Comparison of ENCODE assay signal across 9 cellular contexts in the genomic region with DNA sequence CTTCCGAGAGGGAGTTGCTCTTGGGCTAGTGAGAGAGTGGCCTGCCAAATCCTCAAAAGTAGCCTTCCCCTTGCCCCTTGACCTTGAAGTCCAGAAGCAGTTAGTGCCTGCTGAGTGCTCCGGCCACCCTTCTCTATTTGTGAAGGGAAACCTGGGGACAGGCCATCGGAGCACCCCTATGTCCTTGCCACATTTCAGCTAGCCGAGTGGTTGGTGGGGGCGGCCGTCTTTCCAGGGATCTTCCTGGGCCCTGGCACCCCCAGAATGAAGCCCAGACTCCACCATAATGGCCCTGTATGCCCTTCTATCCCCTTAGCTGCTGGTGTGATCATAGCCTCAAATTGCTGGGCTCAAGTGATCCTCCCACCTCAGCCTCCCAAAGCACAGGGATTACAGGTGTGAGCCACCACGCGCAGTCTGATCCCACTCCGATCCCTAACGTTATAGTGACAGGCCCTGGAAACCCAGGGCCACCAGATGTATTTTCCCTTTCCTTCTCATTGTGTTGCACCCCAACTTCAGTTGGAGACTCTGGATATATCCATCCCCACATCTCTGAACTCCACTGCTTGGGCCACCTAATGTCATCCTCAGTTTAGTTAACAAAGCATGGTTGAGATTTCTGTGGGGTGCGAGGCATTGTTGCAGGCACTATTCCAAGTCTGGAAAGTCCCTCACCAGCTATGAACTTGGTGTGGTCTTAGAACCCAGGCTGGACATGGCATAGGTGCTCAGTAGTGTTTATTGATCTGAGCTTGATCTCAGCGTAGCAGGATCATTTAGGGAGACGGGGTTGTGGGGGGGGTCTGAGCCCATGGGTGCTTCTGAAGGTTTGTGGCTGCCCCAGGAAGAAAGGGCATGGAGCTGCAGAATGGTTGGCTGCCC. TPM values are rescaled to one million over a fixed set of nuclear protein-coding genes. Genes with fewer than 3 reads are reported as not detected.
A peak's percentile ranks its signal among the peaks of the same experiment; 100 is the strongest.
DNase-seq lines count a peak whose midpoint lies in the region; ATAC-seq, FAIRE-seq and TF ChIP-seq lines count a peak whose summit lies in the region.
"Had no signal": no experiment of that assay in that cellular context is flagged by ENCODE, and none has a peak within 500 bp of the region (broad histone marks: within the 10 kb centered on the region; RNA-seq: fewer than 3 reads in every experiment).

No MANE protein-coding gene starts in this region.

- RAD21 ChIA-PET in GM12878 (lab: Charles Lee; ENCODE audit: unreplicated experiment), result interaction anchor here (0.9 to 21.4 kb wide), 9 partner anchors 9 to 143 kb away, joined by 3 to 412 read pairs (median 6); no protein-coding TSS in a partner anchor

- no peak for TF ChIP-seq RAD21 in GM12878 (IDR thresholded peaks at IDR 0.05; ENCODE audit: insufficient read depth, low read depth, low read length)

- H3K27ac Mint-ChIP-seq in activated CD8-positive, alpha-beta memory T cell treated with anti-CD3 and anti-CD28 coated beads, Interleukin-2, amount 10 ng/mL, durations not matched to agents 7 days and 5 days, result peak overlapping the region; percentile 94

- H3K36me3 ChIP-seq in GM12878 (ENCODE audit: control insufficient read depth in 2 of 2, insufficient read depth in 2 of 2, low read length in 1 of 2) (no peaks in the 10 kb centered on the region), tibial nerve (no peaks in the 10 kb centered on the region)

- H3K4me3 ChIP-seq in GM12878 (peak overlapping the region; percentile 92), lower leg skin (ENCODE audit: low read depth, poor library complexity, severe bottlenecking) (peak overlapping the region; percentile 89), tibial nerve (peak overlapping the region; percentile 70 to 97 (median 94))

- H3K4me2 ChIP-seq in GM12878 (ENCODE audit: control insufficient read depth, insufficient read depth), result peak overlapping the region; percentile 90

- H3K36me3 Mint-ChIP-seq in activated CD8-positive, alpha-beta memory T cell treated with anti-CD3 and anti-CD28 coated beads, Interleukin-2, amount 10 ng/mL, durations not matched to agents 7 days and 5 days, result peaks cover 23% of the 10 kb centered on the region

- ATAC-seq in activated CD8-positive, alpha-beta memory T cell treated with anti-CD3 and anti-CD28 coated beads, Interleukin-2, amount 10 ng/mL, durations not matched to agents 7 days and 5 days, result no peak
- no peak; the same call in 2 of the 3 replicates for ATAC-seq in GM12878
- ATAC-seq in HG02678 (IDR thresholded peaks at IDR 0.05; ENCODE audit: unreplicated experiment), result no peak

- peak overlapping the region; percentile 86 for H3K9ac ChIP-seq in GM12878 (ENCODE audit: control insufficient read depth, insufficient read depth, low read length)

- peaks cover 58% of the 10 kb centered on the region for H3K79me2 ChIP-seq in GM12878 (ENCODE audit: control insufficient read depth, insufficient read depth, low read length)

- in situ Hi-C loops in GM12878 (cut with MboI), result no loop called here

- SMC1A ChIA-PET in GM12878 (lab: Charles Lee; ENCODE audit: uncharacterized antibody, unreplicated experiment), result interaction anchor here (1.1 to 36.0 kb wide), 8 partner anchors 9 to 143 kb away, joined by 3 to 1038 read pairs (median 5); no protein-coding TSS in a partner anchor

- H3K27me3 ChIP-seq in GM12878 (replicated peaks in 1 of 2; ENCODE audit: control insufficient read depth in 2 of 2, insufficient read depth in 2 of 2, low read length in 1 of 2) (no peaks in the 10 kb centered on the region), tibial nerve (no peaks in the 10 kb centered on the region)

- H3K9me3 ChIP-seq in GM12878 (replicated peaks; ENCODE audit: control insufficient read depth, insufficient read depth, low read length), result peaks cover 3% of the 10 kb centered on the region; the same call in 1 of the 3 replicates
- peaks cover 0 to 4% (median 0%) of the 10 kb centered on the region in 4 donors for H3K9me3 ChIP-seq in tibial nerve

- H3K9me3 Mint-ChIP-seq in activated CD8-positive, alpha-beta memory T cell treated with anti-CD3 and anti-CD28 coated beads, Interleukin-2, amount 10 ng/mL, durations not matched to agents 7 days and 5 days (ENCODE audit: low read depth), result no peaks in the 10 kb centered on the region

- no peaks in the 10 kb centered on the region for H3K27me3 Mint-ChIP-seq in activated CD8-positive, alpha-beta memory T cell treated with anti-CD3 and anti-CD28 coated beads, Interleukin-2, amount 10 ng/mL, durations not matched to agents 7 days and 5 days

- CTCF ChIA-PET in activated CD8-positive, alpha-beta memory T cell treated with anti-CD3 and anti-CD28 coated beads, Interleukin-2, amount 10 ng/mL, durations not matched to agents 7 days and 5 days (lab: Charles Lee), result interaction anchor here (1.0 to 22.0 kb wide), 6 partner anchors 8 to 46 kb away, joined by 3 to 378 read pairs (median 42); no protein-coding TSS in a partner anchor
- CTCF ChIA-PET in GM12878 (lab: Yijun Ruan, JAX), result interaction anchor here (1.0 to 21.5 kb wide), 8 partner anchors 11 to 78 kb away, joined by 4 to 402 read pairs (median 8); no protein-coding TSS in a partner anchor

- peak overlapping the region; percentile 92 for H3K4me3 Mint-ChIP-seq in activated CD8-positive, alpha-beta memory T cell treated with anti-CD3 and anti-CD28 coated beads, Interleukin-2, amount 10 ng/mL, durations not matched to agents 7 days and 5 days

- H4K20me1 ChIP-seq in GM12878 (ENCODE audit: control insufficient read depth, insufficient read depth), result no peaks in the 10 kb centered on the region; the same call in 1 of the 2 replicates

- TF ChIP-seq POLR2A in GM12878 (IDR thresholded peaks at IDR 0.05; ENCODE audit: low read depth, low read length), result no peak
- no peak for TF ChIP-seq POLR2A in lower leg skin (IDR thresholded peaks at IDR 0.05)
- TF ChIP-seq POLR2A in tibial nerve (IDR thresholded peaks at IDR 0.05), result no peak

- WGBS in GM12878 (ENCODE audit: insufficient coverage, insufficient replicate concordance, low lambda C conversion rate, missing lambda C conversion rate), result 69% methylated on average over 13 of the region's 13 CpGs
- WGBS in lower leg skin, 2 donors, result 54 to 57% methylated on average over 11 to 13 of the region's 13 CpGs
- WGBS in tibial nerve, 2 donors, result 47 to 53% methylated on average over 11 to 13 of the region's 13 CpGs

- no peak for TF ChIP-seq CTCF in GM12878 (IDR thresholded peaks at IDR 0.05 in 2 of 3, conservative IDR thresholded peaks at IDR 0.05 in 1 of 3; ENCODE audit: control insufficient read depth in 2 of 3, extremely low read depth in 1 of 3, insufficient read depth in 1 of 3, low read depth in 3 of 3, low read length in 3 of 3)
- TF ChIP-seq CTCF in lower leg skin (IDR thresholded peaks at IDR 0.05), result no peak
- no peak for TF ChIP-seq CTCF in tibial nerve (IDR thresholded peaks at IDR 0.05)

- peaks cover 55% of the 10 kb centered on the region for H3K4me1 Mint-ChIP-seq in activated CD8-positive, alpha-beta memory T cell treated with anti-CD3 and anti-CD28 coated beads, Interleukin-2, amount 10 ng/mL, durations not matched to agents 7 days and 5 days

- no peak overlapping the region for H2AFZ ChIP-seq in GM12878 (ENCODE audit: control insufficient read depth, low read depth, low read length)

- H3K27ac ChIP-seq in GM12878 (ENCODE audit: control insufficient read depth, insufficient read depth) (peak overlapping the region; percentile 56), tibial nerve (peak overlapping the region; percentile 93 to 99 (median 98))

- TF ChIP-seq EP300 in GM12878 (IDR thresholded peaks at IDR 0.05; ENCODE audit: borderline replicate concordance in 1 of 2, control insufficient read depth in 1 of 2, low read depth in 2 of 2, low read length in 2 of 2) (no peak), tibial nerve (IDR thresholded peaks at IDR 0.05) (no peak)

- no peak for DNase-seq in activated CD8-positive, alpha-beta memory T cell treated with anti-CD3 and anti-CD28 coated beads, Interleukin-2, amount 10 ng/mL, durations not matched to agents 7 days and 5 days
- no peak for DNase-seq in activated CD8-positive, alpha-beta memory T cell treated with anti-CD3 and anti-CD28 coated beads, Interleukin-2, amount 50 U/mL, for 4 hours
- DNase-seq in GM12878 (ENCODE audit: low read depth, low spot score) (no peak), lower leg skin (ENCODE audit: low spot score in 2 of 2) (no peak), tibial nerve (ENCODE audit: low spot score in 2 of 2) (no peak), SIG-M5 (lab: John Stamatoyannopoulos, UW) (no peak), NCI-H2029 (lab: John Stamatoyannopoulos, UW) (no peak)

- H3K4me1 ChIP-seq in GM12878 (ENCODE audit: control insufficient read depth, insufficient read depth, low read length), result peaks cover 55% of the 10 kb centered on the region
- H3K4me1 ChIP-seq in tibial nerve, result peaks cover 0 to 76% (median 57%) of the 10 kb centered on the region in 4 donors

- FAIRE-seq in GM12878 (lab: Jason Lieb, UNC), result no peak
- FAIRE-seq: D721Med had no signal

- TSS peak; percentile 74 for BruUV-seq in GM12878 (replicated peaks; lab: Mats Ljungman, UMichigan)

- POLR2A ChIA-PET in GM12878 (lab: Charles Lee), result interaction anchor here (0.6 to 9.6 kb wide), 7 partner anchors 14 to 48 kb away, joined by 3 to 190 read pairs (median 4); a partner anchor contains a TSS

- intact Hi-C loops in GM12878 (cut with micrococcal nuclease; ENCODE audit: unreplicated experiment) (loop anchor here (1.0 to 10.0 kb wide), 4 partner anchors 17 to 649 kb away; no protein-coding TSS in a partner anchor), lower leg skin (cut with DNase I; ENCODE audit: low total_unique reads) (no loop called here)

RNA-seq across cellular contexts. Expression of a gene that starts 1.6 kb away (rescaled TPM):
- 100 to 1,000 TPM; 100 to 104 TPM for total RNA-seq in activated CD8-positive, alpha-beta memory T cell treated with anti-CD3 and anti-CD28 coated beads, Interleukin-2, amount 10 ng/mL, durations not matched to agents 7 days and 5 days
- total RNA-seq in GM12878 (2013; cell fraction: nucleolus; rRNA removed), result 100 and 110 TPM in 2 replicates
- total RNA-seq in GM12878 (2014; rRNA removed) (12.5 and 13.3 TPM in 2 replicates), GM12878 (2014; rRNA removed; fragmentation: Illumina TruSeq; extraction: Trizol) (8.0 and 8.1 TPM in 2 replicates), GM12878 (2021) (30.0 and 31.7 TPM in 2 replicates), lower leg skin (100 to 1,000 TPM; 103 to 168 (median 131) TPM), tibial nerve (100 to 1,000 TPM; 123 to 163 (median 150) TPM)
- polyA plus RNA-seq in GM12878 (2011; ENCODE audit: low read depth), result 7.3 TPM
- polyA plus RNA-seq in GM12878 (2011; rRNA removed) (18.8 and 27.8 TPM in 2 replicates), GM12878 (2014; fragmentation: Illumina TruSeq; extraction: Trizol) (8.6 and 16.9 TPM in 2 replicates), GM12878 (2014; fragmentation: Nextera tagmentation; extraction: Ambion mirVana) (1 to 10 TPM; 2.5 to 2.6 TPM), GM12878 (2014; rRNA removed) (21.1 and 23.3 TPM in 2 replicates), GM12878 (2016; fragmentation: Nextera tagmentation; extraction: Ambion mirVana) (10 to 100 TPM; 19.0 to 22.0 TPM)
- 31.9 and 34.2 TPM in 2 replicates for polyA plus RNA-seq in GM12878 (2011; cell fraction: cytosol; rRNA removed)
- polyA plus RNA-seq in GM12878 (2011; cell fraction: nucleus; rRNA removed), result 45.1 and 52.6 TPM in 2 replicates
- 11.9 and 19.2 TPM in 2 replicates for polyA plus RNA-seq in GM12878 (2012)
- 21.3 and 31.5 TPM in 2 replicates for polyA minus RNA-seq in GM12878 (2011; rRNA and poly(A)+ RNA removed)
- 8.9 and 10.2 TPM in 2 replicates for polyA minus RNA-seq in GM12878 (2011; cell fraction: cytosol; rRNA and poly(A)+ RNA removed)
- polyA minus RNA-seq in GM12878 (2011; cell fraction: nucleus; rRNA and poly(A)+ RNA removed), result 17.2 and 26.6 TPM in 2 replicates

RNA-seq across cellular contexts. Expression of a gene that starts 47.4 kb away (rescaled TPM):
- total RNA-seq in activated CD8-positive, alpha-beta memory T cell treated with anti-CD3 and anti-CD28 coated beads, Interleukin-2, amount 10 ng/mL, durations not matched to agents 7 days and 5 days, result 10 to 100 TPM in 1 of 2 experiments, 1 to 10 TPM in 1; 8.1 to 12.2 TPM
- total RNA-seq in GM12878 (2013; cell fraction: nucleolus; rRNA removed), result 4.0 and 4.3 TPM in 2 replicates
- total RNA-seq in GM12878 (2014; rRNA removed) (6.9 and 11.1 TPM in 2 replicates), GM12878 (2014; rRNA removed; fragmentation: Illumina TruSeq; extraction: Trizol) (14.7 and 15.6 TPM in 2 replicates), GM12878 (2021) (11.0 and 11.4 TPM in 2 replicates), lower leg skin (100 to 1,000 TPM in 1 of 4 donors, 10 to 100 TPM in 3; 65.1 to 106 (median 89.0) TPM), tibial nerve (100 to 1,000 TPM in 3 of 4 donors, 10 to 100 TPM in 1; 94.5 to 176 (median 128) TPM)
- polyA plus RNA-seq in GM12878 (2011; ENCODE audit: low read depth), result 12.7 TPM
- polyA plus RNA-seq in GM12878 (2011; rRNA removed) (2.8 and 3.4 TPM in 2 replicates), GM12878 (2014; fragmentation: Illumina TruSeq; extraction: Trizol) (15.6 and 17.8 TPM in 2 replicates), GM12878 (2014; fragmentation: Nextera tagmentation; extraction: Ambion mirVana) (10 to 100 TPM in 1 of 2 experiments, 1 to 10 TPM in 1; 5.1 to 10.0 TPM), GM12878 (2014; rRNA removed) (10.0 and 12.6 TPM in 2 replicates), GM12878 (2016; fragmentation: Nextera tagmentation; extraction: Ambion mirVana) (10 to 100 TPM; 10.9 to 13.7 TPM)
- 1.3 and 1.6 TPM in 2 replicates for polyA plus RNA-seq in GM12878 (2011; cell fraction: cytosol; rRNA removed)
- 0.45 and 0.51 TPM in 2 replicates for polyA plus RNA-seq in GM12878 (2011; cell fraction: nucleus; rRNA removed)
- 17.3 and 17.8 TPM in 2 replicates for polyA plus RNA-seq in GM12878 (2012)
- polyA minus RNA-seq in GM12878 (2011; rRNA and poly(A)+ RNA removed), result 0.73 and 1.1 TPM in 2 replicates
- not detected in 2 replicates for polyA minus RNA-seq in GM12878 (2011; cell fraction: cytosol; rRNA and poly(A)+ RNA removed)
- polyA minus RNA-seq in GM12878 (2011; cell fraction: nucleus; rRNA and poly(A)+ RNA removed), result 0.24 and 0.38 TPM in 2 replicates
